ENCODE assay signal across 11 cellular contexts in genomic region chr11:15216678-15217077, GRCh38.
DNase-seq lines count a peak whose midpoint lies in the region; ATAC-seq, FAIRE-seq and TF ChIP-seq lines count a peak whose summit lies in the region.
"Had no signal": no experiment of that assay in that cellular context is flagged by ENCODE, and none has a peak within 500 bp of the region (broad histone marks: within the 10 kb centered on the region; RNA-seq: fewer than 3 reads in every experiment).

No MANE protein-coding gene starts in this region.

- H3K27me3 Mint-ChIP-seq in chondrocyte (ENCODE audit: low read depth), result peaks cover 8% of the 10 kb centered on the region
- H3K27me3 Mint-ChIP-seq in activated naive CD8-positive, alpha-beta T cell treated with anti-CD3 and anti-CD28 coated beads, Interleukin-2, amount 50 U/mL, for 24 hours, result no peaks in the 10 kb centered on the region

- H3K18ac ChIP-seq in mesendoderm (ENCODE audit: low read length), result no peak overlapping the region

- no peaks in the 10 kb centered on the region for H3K4me1 Mint-ChIP-seq in chondrocyte (ENCODE audit: low read depth)
- no peaks in the 10 kb centered on the region for H3K4me1 Mint-ChIP-seq in activated naive CD8-positive, alpha-beta T cell treated with anti-CD3 and anti-CD28 coated beads, Interleukin-2, amount 50 U/mL, for 24 hours

- H3K4me1 ChIP-seq in A549, result no peaks in the 10 kb centered on the region
- H3K4me1 ChIP-seq in testis, result no peaks in the 10 kb centered on the region
- H3K4me1 ChIP-seq in mesendoderm (ENCODE audit: control insufficient read depth, low read depth, low read length), result no peaks in the 10 kb centered on the region
- H3K4me1 ChIP-seq: SJCRH30 had no signal

- no peak for TF ChIP-seq EP300 in A549 (IDR thresholded peaks at IDR 0.05)

- H3K27ac ChIP-seq in A549 (no peak overlapping the region), testis (no peak overlapping the region), mesendoderm (ENCODE audit: low read depth, low read length) (no peak overlapping the region)
- H3K27ac ChIP-seq: SJCRH30 had no signal

- CTCF ChIA-PET in A549 (lab: Yijun Ruan, JAX), result interaction anchor here (1.0 to 2.1 kb wide), 4 partner anchors 8 to 308 kb away, joined by 3 to 5 read pairs (median 4); no protein-coding TSS in a partner anchor

- H3K4me3 Mint-ChIP-seq in chondrocyte (ENCODE audit: unreplicated experiment), result no peak overlapping the region
- no peak overlapping the region for H3K4me3 Mint-ChIP-seq in activated naive CD8-positive, alpha-beta T cell treated with anti-CD3 and anti-CD28 coated beads, Interleukin-2, amount 50 U/mL, for 24 hours

- H4K8ac ChIP-seq in mesendoderm (ENCODE audit: low read depth, low read length), result no peak overlapping the region

- H4K5ac ChIP-seq in mesendoderm (ENCODE audit: low read length), result no peak overlapping the region

- no peak overlapping the region for H2BK15ac ChIP-seq in mesendoderm (replicated peaks; ENCODE audit: low read depth)

- TF ChIP-seq CTCF in A549 (IDR thresholded peaks at IDR 0.05) (peak; percentile 28), chondrocyte (IDR thresholded peaks at IDR 0.05) (peak; percentile 63), testis (IDR thresholded peaks at IDR 0.05) (peak in 1 of 3 experiments; percentile 21)

- H3K27ac Mint-ChIP-seq in chondrocyte (ENCODE audit: unreplicated experiment), result no peak overlapping the region
- H3K27ac Mint-ChIP-seq in activated naive CD8-positive, alpha-beta T cell treated with anti-CD3 and anti-CD28 coated beads, Interleukin-2, amount 50 U/mL, for 24 hours, result no peak overlapping the region

- no peak overlapping the region for H2AK5ac ChIP-seq in mesendoderm (ENCODE audit: low read length)

- H3K27me3 ChIP-seq in testis (no peaks in the 10 kb centered on the region), mesendoderm (ENCODE audit: insufficient read depth, low read length, poor library complexity) (no peaks in the 10 kb centered on the region)

- no peaks in the 10 kb centered on the region for H3K79me2 ChIP-seq in mesendoderm (ENCODE audit: control insufficient read depth, insufficient read depth, low read length)

- H3K9me3 Mint-ChIP-seq in chondrocyte (ENCODE audit: low read depth), result peaks cover 4% of the 10 kb centered on the region
- no peaks in the 10 kb centered on the region for H3K9me3 Mint-ChIP-seq in activated naive CD8-positive, alpha-beta T cell treated with anti-CD3 and anti-CD28 coated beads, Interleukin-2, amount 50 U/mL, for 24 hours

- no peaks in the 10 kb centered on the region for H3K36me3 Mint-ChIP-seq in chondrocyte (ENCODE audit: low read depth)
- H3K36me3 Mint-ChIP-seq in activated naive CD8-positive, alpha-beta T cell treated with anti-CD3 and anti-CD28 coated beads, Interleukin-2, amount 50 U/mL, for 24 hours (ENCODE audit: low read depth), result no peaks in the 10 kb centered on the region

- H3K9ac ChIP-seq in mesendoderm (ENCODE audit: low read length), result no peak overlapping the region

- intact Hi-C loops in testis (cut with DNase I; ENCODE audit: low total_unique reads), result no loop called here

- POLR2A ChIA-PET in A549 (lab: Yijun Ruan, JAX), result no interaction called here

- DNase-seq in A549 (ENCODE audit: low read depth in 1 of 2, low spot score in 1 of 2) (no peak), chondrocyte (ENCODE audit: low spot score) (no peak), NCI-H345 (lab: John Stamatoyannopoulos, UW) (no peak), testis (no peak), mesendoderm (no peak)
- no peak for DNase-seq in activated naive CD8-positive, alpha-beta T cell treated with anti-CD3 and anti-CD28 coated beads, Interleukin-2, amount 50 U/mL, for 24 hours
- DNase-seq: aorta, left cardiac atrium had no signal

- H3K56ac ChIP-seq in mesendoderm (ENCODE audit: low read length), result no peak overlapping the region

- no peaks in the 10 kb centered on the region for H3K79me1 ChIP-seq in mesendoderm (ENCODE audit: low read length)

- TF ChIP-seq RAD21 in A549 (conservative IDR thresholded peaks at IDR 0.05 in 1 of 2, IDR thresholded peaks at IDR 0.05 in 1 of 2), result peak in 1 of 2 experiments; percentile 19; a peak in 1 of 5 replicates

- no peak overlapping the region for H2BK5ac ChIP-seq in mesendoderm (ENCODE audit: low read length)

- no peak for FAIRE-seq in A549 (lab: Jason Lieb, UNC)

- H3K4me2 ChIP-seq in A549, result no peak overlapping the region
- no peak overlapping the region for H3K4me2 ChIP-seq in mesendoderm (ENCODE audit: low read length)

- H3K23ac ChIP-seq in mesendoderm (ENCODE audit: low read length), result no peak overlapping the region

- TF ChIP-seq POLR2A in A549 (IDR thresholded peaks at IDR 0.05; ENCODE audit: low read length), result no peak
- TF ChIP-seq POLR2A in testis (IDR thresholded peaks at IDR 0.05), result no peak

- H2BK120ac ChIP-seq in mesendoderm (ENCODE audit: low read depth, low read length), result no peak overlapping the region

- no peak overlapping the region for H3K4ac ChIP-seq in mesendoderm (ENCODE audit: low read depth, low read length)

- H3K9me3 ChIP-seq in A549 (no peaks in the 10 kb centered on the region), testis (no peaks in the 10 kb centered on the region)
- H3K9me3 ChIP-seq: SJCRH30 had no signal

- H3K36me3 ChIP-seq in testis (ENCODE audit: low read depth, missing control alignments), result no peaks in the 10 kb centered on the region
- no peaks in the 10 kb centered on the region for H3K36me3 ChIP-seq in mesendoderm (ENCODE audit: control insufficient read depth, insufficient read depth, low read length)
- H3K36me3 ChIP-seq: SJCRH30 had no signal

- ATAC-seq in A549 (peak in 1 of 2 experiments; percentile 66; a peak in 3 of 6 replicates), GM18519 (IDR thresholded peaks at IDR 0.05; ENCODE audit: low FRiP score, unreplicated experiment) (peak; percentile 53), HG03565 (IDR thresholded peaks at IDR 0.05; ENCODE audit: unreplicated experiment) (peak; percentile 68)
- ATAC-seq in activated naive CD8-positive, alpha-beta T cell treated with anti-CD3 and anti-CD28 coated beads, Interleukin-2, amount 50 U/mL, for 24 hours, result no peak
- ATAC-seq: left cardiac atrium had no signal

- H3K4me3 ChIP-seq in A549 (no peak overlapping the region), testis (no peak overlapping the region), mesendoderm (ENCODE audit: low read length) (no peak overlapping the region)
- H3K4me3 ChIP-seq: SJCRH30 had no signal

TF ChIP-seq in A549, 52 proteins besides CTCF, POLR2A, EP300 and RAD21 (continues in another document):
- no peak for TF ChIP-seq NFE2L2 (conservative IDR thresholded peaks at IDR 0.05; ENCODE audit: low read length)
- TF ChIP-seq HMGXB4 (CRISPR knock-in tag; IDR thresholded peaks at IDR 0.05; ENCODE audit: borderline replicate concordance), result no peak
- no peak for TF ChIP-seq RFX5 (IDR thresholded peaks at IDR 0.05)
- no peak for TF ChIP-seq REST (IDR thresholded peaks at IDR 0.05)
- no peak for TF ChIP-seq NPAS2 (CRISPR knock-in tag; IDR thresholded peaks at IDR 0.05; ENCODE audit: borderline replicate concordance)
- no peak for TF ChIP-seq PHF8 (IDR thresholded peaks at IDR 0.05; ENCODE audit: borderline replicate concordance, low read depth)
- TF ChIP-seq MAX (IDR thresholded peaks at IDR 0.05), result no peak
- no peak for TF ChIP-seq CBX8 (IDR thresholded peaks at IDR 0.05)
- no peak for TF ChIP-seq RCOR1 (IDR thresholded peaks at IDR 0.05; ENCODE audit: low read depth, low read length)
